ENCODE assay signal across 22 cellular contexts in genomic region chr18:79698668-79699335, GRCh38. TPM values are rescaled to one million over a fixed set of nuclear protein-coding genes. Genes with fewer than 3 reads are reported as not detected.
DNase-seq lines count a peak whose midpoint lies in the region; ATAC-seq and TF ChIP-seq lines count a peak whose summit lies in the region.
"Had no signal": no experiment of that assay in that cellular context is flagged by ENCODE, and none has a peak within 500 bp of the region (broad histone marks: within the 10 kb centered on the region; RNA-seq: fewer than 3 reads in every experiment).

No MANE protein-coding gene starts in this region.

- in situ Hi-C loops in astrocyte of the spinal cord (cut with HindIII; ENCODE audit: low sequenced_read_pairs) = no loop called here

- peaks cover 0 to 2% (median 0%) of the 10 kb centered on the region in 12 donors for H3K4me1 ChIP-seq in heart left ventricle
- H3K4me1 ChIP-seq in right atrium auricular region = no peaks in the 10 kb centered on the region
- H3K4me1 ChIP-seq: esophagus squamous epithelium, HAP-1, parathyroid adenoma, tibial nerve had no signal

- H3K9me3 ChIP-seq in heart left ventricle (peaks cover 0 to 6% (median 0%) of the 10 kb centered on the region in 12 donors), right atrium auricular region (no peaks in the 10 kb centered on the region)
- H3K9me3 ChIP-seq: esophagus squamous epithelium, HAP-1 had no signal

- DNase-seq in heart left ventricle (peak in 1 of 5 donors; percentile 13), right atrium auricular region (ENCODE audit: low spot score) (no peak), astrocyte of the spinal cord (ENCODE audit: low read depth, low spot score) (peak; percentile 42)
- no peak for DNase-seq in effector CD8-positive, alpha-beta T cell (lab: John Stamatoyannopoulos, UW)
- no peak for DNase-seq in stimulated activated naive CD4-positive, alpha-beta T cell (lab: John Stamatoyannopoulos, UW)
- DNase-seq: activated CD4-positive, alpha-beta T cell treated with anti-CD3 and anti-CD28 coated beads for 36 hours; activated naive CD4-positive, alpha-beta T cell treated with Interleukin-2 at 50 U/mL for 16 hours; CD4-positive, alpha-beta T cell; DND-41; esophagus squamous epithelium; Karpas-422; NCI-H1417; NCI-H2171; NCI-H774; PC-9 had no signal

- H3K4me3 ChIP-seq in heart left ventricle = no peak overlapping the region
- H3K4me3 ChIP-seq in right atrium auricular region = no peak overlapping the region
- H3K4me3 ChIP-seq in astrocyte of the spinal cord (ENCODE audit: low read depth, low read length) = no peak overlapping the region
- H3K4me3 ChIP-seq: esophagus squamous epithelium, HAP-1, PC-9, smooth muscle cell, tibial nerve had no signal

- TF ChIP-seq POLR2A in heart left ventricle (IDR thresholded peaks at IDR 0.05) = no peak

- WGBS in heart left ventricle, 4 donors = 80 to 93% (median 91%) methylated on average over 14 of the region's 14 CpGs

- H3K36me3 ChIP-seq in heart left ventricle = peaks cover 0 to 79% (median 56%) of the 10 kb centered on the region in 9 donors
- H3K36me3 ChIP-seq in right atrium auricular region = peaks cover 57% of the 10 kb centered on the region

- TF ChIP-seq CTCF in heart left ventricle (IDR thresholded peaks at IDR 0.05) (no peak), right atrium auricular region (IDR thresholded peaks at IDR 0.05) (no peak), astrocyte of the spinal cord (IDR thresholded peaks at IDR 0.05; ENCODE audit: low read depth, low read length) (no peak)

- intact Hi-C loops in heart left ventricle (cut with DNase I) = no loop called here

- H3K27ac ChIP-seq in heart left ventricle = peak overlapping the region in 3 of 12 donors; percentile 2 to 34 (median 2)
- H3K27ac ChIP-seq in right atrium auricular region = no peak overlapping the region
- H3K27ac ChIP-seq in layer of hippocampus (ENCODE audit: low read depth, low read length) = peak overlapping the region; percentile 46
- H3K27ac ChIP-seq in temporal lobe (ENCODE audit: low read depth, low read length) = peak overlapping the region; percentile 73
- H3K27ac ChIP-seq: esophagus squamous epithelium, parathyroid adenoma, PC-9, tibial nerve had no signal

- ATAC-seq in heart left ventricle (peak in 3 of 4 donors; percentile 35 to 67 (median 66)), GM18502 (IDR thresholded peaks at IDR 0.05; ENCODE audit: poor library complexity, unreplicated experiment) (no peak)
- ATAC-seq: activated CD4-positive, alpha-beta T cell treated with anti-CD3 and anti-CD28 coated beads for 36 hours had no signal

- H3K27me3 ChIP-seq in heart left ventricle (no peaks in the 10 kb centered on the region), right atrium auricular region (no peaks in the 10 kb centered on the region), layer of hippocampus (ENCODE audit: control insufficient read depth, insufficient read depth, low read length) (no peaks in the 10 kb centered on the region)
- H3K27me3 ChIP-seq: esophagus squamous epithelium, tibial nerve had no signal

RNA-seq across cellular contexts. Expression of gene CTDP1, which starts 19.2 kb away (rescaled TPM):
- total RNA-seq in heart left ventricle (10 to 100 TPM in 5 of 9 donors, 1 to 10 TPM in 4; 6.0 to 17.1 (median 10.3) TPM), right atrium auricular region (1 to 10 TPM; 6.3 to 9.2 TPM), temporal lobe (10.6 TPM)
- polyA plus RNA-seq in heart left ventricle = 10 to 100 TPM in 1 of 2 donors, 1 to 10 TPM in 1; 7.0 to 10.3 TPM

Comparison
In these comparisons a context has a peak if more than half of its experiments do, and no peak if none do; other contexts are left out.
1. H3K27ac ChIP-seq: peak in layer of hippocampus (single experiment) and temporal lobe (single experiment); none in right atrium auricular region (0 of 2).